ENCODE assay signal across 20 cellular contexts in genomic region chr1:3345792-3346191, GRCh38.
"Had no signal": no experiment of that assay in that cellular context is flagged by ENCODE, and none has a peak within 500 bp of the region (broad histone marks: within the 10 kb centered on the region; RNA-seq: fewer than 3 reads in every experiment).

No MANE protein-coding gene starts in this region.

- H3K4me3 Mint-ChIP-seq: activated CD4-positive, alpha-beta T cell treated with anti-CD3 and anti-CD28 coated beads, Interleukin-2, amount 10 ng/mL, durations not matched to agents 7 days and 5 days; activated CD8-positive, alpha-beta T cell treated with anti-CD3 and anti-CD28 coated beads, Interleukin-2, amount 10 ng/mL, durations not matched to agents 7 days and 5 days; activated naive CD4-positive, alpha-beta T cell treated with anti-CD3 and anti-CD28 coated beads, Interleukin-2, amount 50 U/mL, for 24 hours; natural killer cell; stimulated activated memory B cell treated with anti-CD40 and anti-IgM and Interleukin-4, amounts not matched to agents 10 μg/mL and 1 μg/mL and 100 μg/mL, for 72 hours; T-cell; T-helper 2 cell treated with Interferon-gamma antibody and Interleukin-4, amounts not matched to agents 5 μg/mL and 100 μg/mL, for 36 hours had no signal

- H3K27ac ChIP-seq: esophagus squamous epithelium, gastrocnemius medialis, suprapubic skin, upper lobe of left lung, WERI-Rb-1 had no signal

- H3K36me3 Mint-ChIP-seq: activated naive CD4-positive, alpha-beta T cell treated with anti-CD3 and anti-CD28 coated beads, Interleukin-2, amount 50 U/mL, for 24 hours; stimulated activated memory B cell treated with anti-CD40 and anti-IgM and Interleukin-4, amounts not matched to agents 10 μg/mL and 1 μg/mL and 100 μg/mL, for 72 hours had no signal

- DNase-seq: activated CD4-positive, alpha-beta T cell treated with anti-CD3 and anti-CD28 coated beads, Interleukin-2, amount 10 ng/mL, durations not matched to agents 7 days and 5 days; activated CD4-positive, CD25-positive, alpha-beta regulatory T cell treated with anti-CD3 and anti-CD28 coated beads, Interleukin-2, amount 50 U/mL, for 72 hours; activated CD8-positive, alpha-beta T cell treated with anti-CD3 and anti-CD28 coated beads, Interleukin-2, amount 10 ng/mL, durations not matched to agents 7 days and 5 days; activated gamma-delta T cell treated with Interleukin-2 at 50 U/mL for 16 hours; activated T-cell treated with anti-CD3 and anti-CD28 coated beads, Interleukin-2, amount 50 U/mL, for 1 hour; esophagus squamous epithelium; gastrocnemius medialis; kidney; natural killer cell; stimulated activated CD4-positive, alpha-beta T cell treated with anti-CD3 and anti-CD28 coated beads, Interleukin-15, amount 100 ng/mL, for 24 hours; stomach; T-cell; WERI-Rb-1 had no signal

- H3K4me1 Mint-ChIP-seq: activated CD4-positive, alpha-beta T cell treated with anti-CD3 and anti-CD28 coated beads, Interleukin-2, amount 10 ng/mL, durations not matched to agents 7 days and 5 days; activated naive CD4-positive, alpha-beta T cell treated with anti-CD3 and anti-CD28 coated beads, Interleukin-2, amount 50 U/mL, for 24 hours; natural killer cell; stimulated activated memory B cell treated with anti-CD40 and anti-IgM and Interleukin-4, amounts not matched to agents 10 μg/mL and 1 μg/mL and 100 μg/mL, for 72 hours; T-cell had no signal

- H3K4me2 ChIP-seq: smooth muscle cell had no signal

- H3K4me3 ChIP-seq: esophagus squamous epithelium, gastrocnemius medialis, lung, smooth muscle cell, stomach, suprapubic skin, upper lobe of left lung had no signal

- H3K36me3 ChIP-seq: esophagus squamous epithelium, gastrocnemius medialis, stomach, suprapubic skin, upper lobe of left lung, WERI-Rb-1 had no signal

- H3K27me3 Mint-ChIP-seq: activated CD4-positive, alpha-beta T cell treated with anti-CD3 and anti-CD28 coated beads, Interleukin-2, amount 10 ng/mL, durations not matched to agents 7 days and 5 days; stimulated activated memory B cell treated with anti-CD40 and anti-IgM and Interleukin-4, amounts not matched to agents 10 μg/mL and 1 μg/mL and 100 μg/mL, for 72 hours had no signal

- H3K27ac Mint-ChIP-seq: activated CD4-positive, alpha-beta T cell treated with anti-CD3 and anti-CD28 coated beads, Interleukin-2, amount 10 ng/mL, durations not matched to agents 7 days and 5 days; activated CD8-positive, alpha-beta T cell treated with anti-CD3 and anti-CD28 coated beads, Interleukin-2, amount 10 ng/mL, durations not matched to agents 7 days and 5 days; activated naive CD4-positive, alpha-beta T cell treated with anti-CD3 and anti-CD28 coated beads, Interleukin-2, amount 50 U/mL, for 24 hours; natural killer cell; stimulated activated memory B cell treated with anti-CD40 and anti-IgM and Interleukin-4, amounts not matched to agents 10 μg/mL and 1 μg/mL and 100 μg/mL, for 72 hours; T-cell; T-helper 2 cell treated with Interferon-gamma antibody and Interleukin-4, amounts not matched to agents 5 μg/mL and 100 μg/mL, for 36 hours had no signal

- H3K27me3 ChIP-seq: upper lobe of left lung had no signal
